Comparison of ENCODE assay signal across 8 cellular contexts in the genomic region with DNA sequence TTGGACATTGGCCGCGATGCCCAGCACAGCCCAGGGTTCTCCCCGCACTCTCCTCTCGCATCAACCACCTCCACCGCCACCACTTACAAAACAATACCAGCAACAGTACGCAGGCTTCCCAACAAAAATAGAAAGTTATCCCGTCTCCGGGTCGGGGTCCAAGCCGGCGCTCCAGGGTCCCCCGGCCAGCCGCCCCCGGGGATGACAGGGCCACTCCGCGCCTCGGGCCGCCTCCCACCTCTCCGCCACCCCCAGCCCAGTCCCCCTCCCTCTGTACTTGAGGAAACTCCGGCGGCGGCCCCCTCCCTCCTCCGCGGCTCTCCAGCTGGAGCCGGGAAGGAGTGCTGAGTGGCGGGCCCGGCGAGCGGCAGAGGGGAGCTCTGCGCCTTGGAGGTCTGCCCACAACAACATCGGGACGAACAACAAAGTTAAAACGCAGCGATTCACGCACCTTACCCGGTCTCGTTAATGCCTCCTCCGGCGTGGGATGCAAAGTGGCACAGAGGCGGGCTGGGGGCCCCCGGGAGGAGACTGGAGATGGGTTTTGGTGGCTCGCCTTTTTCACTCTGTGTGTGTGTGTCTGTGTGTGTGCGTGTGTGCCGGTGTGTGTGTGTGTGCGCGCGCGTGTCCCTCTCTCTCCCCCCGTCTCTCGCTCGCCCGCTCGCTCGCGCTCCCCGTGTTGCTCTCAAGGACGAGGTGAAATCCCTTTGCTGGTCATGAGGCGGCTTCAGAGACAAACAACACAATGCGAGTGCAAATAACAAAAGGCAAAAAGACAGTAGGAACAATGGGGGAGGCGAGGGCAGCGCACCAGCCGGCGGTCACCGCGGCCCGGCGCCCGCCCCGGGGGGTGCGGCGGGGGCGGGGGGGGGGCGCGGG.
DNase-seq lines count a peak whose midpoint lies in the region; ATAC-seq and TF ChIP-seq lines count a peak whose summit lies in the region.

No MANE protein-coding gene starts in this region.

- CTCF ChIA-PET in activated CD8-positive, alpha-beta T cell treated with anti-CD3 and anti-CD28 coated beads for 36 hours (lab: Charles Lee): no interaction called here

- H3K27ac ChIP-seq in foreskin keratinocyte: no peak overlapping the region

- H3K9me3 Mint-ChIP-seq in activated CD8-positive, alpha-beta T cell treated with anti-CD3 and anti-CD28 coated beads for 36 hours: no peaks in the 10 kb centered on the region
- H3K9me3 Mint-ChIP-seq in nephron: no peaks in the 10 kb centered on the region

- peak; percentile 36 for DNase-seq in NCI-H1092 treated with DMSO at 0.1 percent for 48 hours (lab: John Stamatoyannopoulos, UW)
- DNase-seq in NCI-H1092 (lab: John Stamatoyannopoulos, UW): no peak
- DNase-seq in activated CD8-positive, alpha-beta T cell treated with anti-CD3 and anti-CD28 coated beads for 36 hours: peak; percentile 21
- peak; percentile 19 to 32 for DNase-seq in foreskin keratinocyte
- no peak for DNase-seq in GM19240 (ENCODE audit: insufficient read length, low spot score)

- peak overlapping the region; percentile 82 for H3K4me2 ChIP-seq in Loucy (ENCODE audit: low read depth, low read length, poor library complexity, severe bottlenecking)

- TF ChIP-seq CTCF in Loucy (conservative IDR thresholded peaks at IDR 0.05; ENCODE audit: low read length) (no peak), foreskin keratinocyte (conservative IDR thresholded peaks at IDR 0.05) (no peak), nephron (IDR thresholded peaks at IDR 0.05; ENCODE audit: unreplicated experiment in 3 of 3) (no peak)
- no peak for TF ChIP-seq CTCF in activated CD8-positive, alpha-beta T cell treated with anti-CD3 and anti-CD28 coated beads for 36 hours (IDR thresholded peaks at IDR 0.05)

- H3K36me3 Mint-ChIP-seq in activated CD8-positive, alpha-beta T cell treated with anti-CD3 and anti-CD28 coated beads for 36 hours (ENCODE audit: low read depth): no peaks in the 10 kb centered on the region
- H3K36me3 Mint-ChIP-seq in nephron (ENCODE audit: low read depth): no peaks in the 10 kb centered on the region

- H3K4me3 ChIP-seq in Loucy (ENCODE audit: low read length, poor library complexity, severe bottlenecking): peak overlapping the region; percentile 83

- H4K20me1 ChIP-seq in Loucy (ENCODE audit: insufficient read depth, low read length, poor library complexity, severe bottlenecking): no peaks in the 10 kb centered on the region

- H3K27me3 Mint-ChIP-seq in activated CD8-positive, alpha-beta T cell treated with anti-CD3 and anti-CD28 coated beads for 36 hours: peaks cover 52% of the 10 kb centered on the region
- H3K27me3 Mint-ChIP-seq in nephron (ENCODE audit: low read depth): peaks cover 33% of the 10 kb centered on the region

- peaks cover 11% of the 10 kb centered on the region for H3K4me1 Mint-ChIP-seq in activated CD8-positive, alpha-beta T cell treated with anti-CD3 and anti-CD28 coated beads for 36 hours (ENCODE audit: low read depth)
- H3K4me1 Mint-ChIP-seq in nephron: peaks cover 30% of the 10 kb centered on the region

- H3K9me3 ChIP-seq in Loucy (ENCODE audit: insufficient read depth, low read depth, low read length): no peaks in the 10 kb centered on the region

- peak overlapping the region; percentile 57 for H3K4me3 Mint-ChIP-seq in activated CD8-positive, alpha-beta T cell treated with anti-CD3 and anti-CD28 coated beads for 36 hours
- peak overlapping the region; percentile 90 to 94 (median 91) for H3K4me3 Mint-ChIP-seq in nephron

- H3K9ac ChIP-seq in Loucy (ENCODE audit: low read depth, low read length, poor library complexity, severe bottlenecking): peak overlapping the region; percentile 85

- H3K4me1 ChIP-seq in Loucy (ENCODE audit: insufficient read depth, low read length, poor library complexity, severe bottlenecking) (peaks cover 31% of the 10 kb centered on the region), foreskin keratinocyte (peaks cover 8% of the 10 kb centered on the region)

- H3K9me2 ChIP-seq in Loucy (replicated peaks; ENCODE audit: low read depth, low read length): no peaks in the 10 kb centered on the region

- H3F3A ChIP-seq in Loucy (ENCODE audit: low read depth): no peaks in the 10 kb centered on the region

- POLR2A ChIA-PET in activated CD8-positive, alpha-beta T cell treated with anti-CD3 and anti-CD28 coated beads for 36 hours (lab: Charles Lee): no interaction called here

- ATAC-seq in activated CD8-positive, alpha-beta T cell treated with anti-CD3 and anti-CD28 coated beads for 36 hours: peak; percentile 45
- ATAC-seq in foreskin keratinocyte (peak; percentile 73), GM21423 (IDR thresholded peaks at IDR 0.05; ENCODE audit: unreplicated experiment) (no peak)

- peaks cover 44% of the 10 kb centered on the region for H3K79me2 ChIP-seq in Loucy (ENCODE audit: insufficient read depth, low read length)

- intact Hi-C loops in activated CD8-positive, alpha-beta T cell treated with anti-CD3 and anti-CD28 coated beads for 36 hours (cut with micrococcal nuclease): no loop called here

- H3K27ac Mint-ChIP-seq in activated CD8-positive, alpha-beta T cell treated with anti-CD3 and anti-CD28 coated beads for 36 hours: no peak overlapping the region
- peak overlapping the region; percentile 87 to 95 (median 88) for H3K27ac Mint-ChIP-seq in nephron

- H3K27me3 ChIP-seq in Loucy (ENCODE audit: insufficient read depth, low read length, poor library complexity, severe bottlenecking) (no peaks in the 10 kb centered on the region), foreskin keratinocyte (no peaks in the 10 kb centered on the region)

- peak overlapping the region; percentile 91 for H2AFZ ChIP-seq in Loucy (ENCODE audit: low read length)

- no peaks in the 10 kb centered on the region for H3K36me3 ChIP-seq in Loucy (ENCODE audit: insufficient read depth, low read length)

Comparison
In these comparisons a context has a peak if more than half of its experiments do, and no peak if none do; other contexts are left out.
1. DNase-seq: peak in NCI-H1092 treated with DMSO at 0.1 percent for 48 hours (single experiment), activated CD8-positive, alpha-beta T cell treated with anti-CD3 and anti-CD28 coated beads for 36 hours (single experiment) and foreskin keratinocyte (2 of 2); none in NCI-H1092 (single experiment) and GM19240 (single experiment).